23 cellular contexts compared by ENCODE assay signal in the genomic region with DNA sequence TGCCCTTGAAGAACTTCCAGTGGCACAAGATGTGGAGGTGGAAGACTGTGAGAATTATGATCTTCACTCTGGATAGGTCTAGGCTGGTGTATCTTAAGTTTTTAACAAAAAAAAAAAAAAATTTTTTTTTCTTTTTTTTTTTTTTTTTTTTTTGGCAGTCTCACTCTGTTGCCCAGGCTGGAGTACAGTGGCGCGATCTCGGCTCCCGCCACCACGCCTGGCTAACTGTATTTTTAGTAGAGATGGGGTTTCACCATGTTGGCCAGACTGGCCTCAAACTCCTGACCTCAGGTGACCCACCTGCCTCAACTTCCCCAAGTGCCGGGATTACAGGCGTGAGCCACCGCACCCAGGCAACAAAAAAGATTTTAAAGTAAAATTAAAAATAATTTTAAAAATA.
"Had no signal": no experiment of that assay in that cellular context is flagged by ENCODE, and none has a peak within 500 bp of the region (broad histone marks: within the 10 kb centered on the region; RNA-seq: fewer than 3 reads in every experiment).

No MANE protein-coding gene starts in this region.

- H3K27ac ChIP-seq: stomach, suprapubic skin, testis, thoracic aorta, tibial artery, tibial nerve, transverse colon, upper lobe of left lung, upper lobe of right lung, uterus, vagina had no signal

- H3K36me3 ChIP-seq: vagina had no signal

- H3K9me3 ChIP-seq: stomach, suprapubic skin, testis, thoracic aorta, tibial artery, tibial nerve, transverse colon, upper lobe of left lung, upper lobe of right lung, uterus, vagina had no signal

- H3K27me3 ChIP-seq: stomach, suprapubic skin, testis, tibial artery, tibial nerve, transverse colon, upper lobe of left lung, upper lobe of right lung, uterus, vagina had no signal

- DNase-seq: stimulated activated CD4-positive, alpha-beta T cell treated with anti-CD3 and anti-CD28 coated beads, Interleukin-2, amount 100 ng/mL, for 48 hours; stimulated activated CD4-positive, alpha-beta T cell treated with anti-CD3 and anti-CD28 coated beads, Interleukin-4, amount 100 ng/mL, for 1 hour; stimulated activated CD4-positive, alpha-beta T cell treated with anti-CD3 and anti-CD28 coated beads, Interleukin-4, amount 100 ng/mL, for 24 hours; stimulated activated CD4-positive, alpha-beta T cell treated with anti-CD3 and anti-CD28 coated beads, Interleukin-4, amount 100 ng/mL, for 4 hours; stimulated activated CD8-positive, alpha-beta memory T cell treated with anti-CD3 and anti-CD28 coated beads, Interleukin-4, amount 100 ng/mL, for 48 hours; stimulated activated naive B cell treated with anti-CD40 and anti-IgM and Interleukin-4, amounts not matched to agents 10 μg/mL and 1 μg/mL and 100 μg/mL, for 72 hours; stimulated activated naive CD4-positive, alpha-beta T cell; stimulated activated naive CD4-positive, alpha-beta T cell treated with Interleukin-2 at 50 U/mL for 16 hours; stimulated activated naive CD8-positive, alpha-beta T cell treated with anti-CD3 and anti-CD28 coated beads, Interleukin-15, amount 100 ng/mL, for 72 hours; stimulated activated naive CD8-positive, alpha-beta T cell treated with anti-CD3 and anti-CD28 coated beads, Interleukin-15, Interleukin-2, amounts not matched to agents 100 U/mL and 50 U/mL, for 24 hours; stomach; substantia nigra; testis; tibial artery; transverse colon; trophoblast cell; upper lobe of left lung; upper lobe of right lung; uterus had no signal

- H3K4me1 ChIP-seq: stomach, testis, tibial artery, tibial nerve, transverse colon, upper lobe of left lung, upper lobe of right lung, uterus, vagina had no signal

- H3K4me3 ChIP-seq: stomach, suprapubic skin, testis, thoracic aorta, tibial artery, tibial nerve, transverse colon, upper lobe of left lung, upper lobe of right lung, uterus, vagina had no signal
